Comparison of ENCODE assay signal across 11 cellular contexts in the genomic region with DNA sequence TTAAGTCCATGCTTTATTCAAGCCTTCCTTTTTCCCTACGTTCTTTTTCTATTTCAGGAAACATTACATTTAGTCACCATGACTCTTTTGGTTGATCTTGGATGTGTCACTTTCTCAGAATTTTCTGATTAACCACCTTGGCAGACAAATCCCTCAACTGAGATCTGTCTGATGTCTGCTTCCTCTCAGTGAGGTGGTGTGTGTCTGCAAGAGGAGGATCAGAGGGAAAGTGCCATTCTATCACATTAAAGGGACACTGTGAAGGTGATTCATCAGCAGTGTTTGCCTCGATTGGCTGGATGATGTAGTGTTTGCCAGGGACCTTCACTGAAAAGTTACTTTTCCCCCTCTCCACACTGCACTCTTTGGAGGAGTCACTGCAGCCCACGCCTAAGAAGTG. TPM values are rescaled to one million over a fixed set of nuclear protein-coding genes. Genes with fewer than 3 reads are reported as not detected.
DNase-seq lines count a peak whose midpoint lies in the region; FAIRE-seq and TF ChIP-seq lines count a peak whose summit lies in the region.
"Had no signal": no experiment of that assay in that cellular context is flagged by ENCODE, and none has a peak within 500 bp of the region (broad histone marks: within the 10 kb centered on the region; RNA-seq: fewer than 3 reads in every experiment).

No MANE protein-coding gene starts in this region.

- no peak for TF ChIP-seq CTCF in astrocyte (IDR thresholded peaks at IDR 0.05; ENCODE audit: insufficient read depth, low read depth, low read length)
- TF ChIP-seq CTCF in osteoblast (IDR thresholded peaks at IDR 0.05; ENCODE audit: extremely low read depth, low read depth, low read length) = no peak
- TF ChIP-seq CTCF in thyroid gland (IDR thresholded peaks at IDR 0.05) = no peak

- H3K36me3 ChIP-seq in astrocyte (ENCODE audit: insufficient read depth, low read length) (no peaks in the 10 kb centered on the region), osteoblast (ENCODE audit: insufficient read depth, low read length) (no peaks in the 10 kb centered on the region), thyroid gland (peaks cover 13 to 15% of the 10 kb centered on the region in 2 donors)

- no peaks in the 10 kb centered on the region for H3K36me3 Mint-ChIP-seq in astrocyte (ENCODE audit: low read depth, unreplicated experiment)

- H3K4me1 Mint-ChIP-seq in astrocyte (ENCODE audit: low read depth, unreplicated experiment) = peaks cover 30% of the 10 kb centered on the region

- FAIRE-seq in astrocyte (lab: Jason Lieb, UNC) = peak; percentile 92

- peak overlapping the region; percentile 32 for H3K27ac ChIP-seq in astrocyte (ENCODE audit: low read depth, low read length)
- no peak overlapping the region for H3K27ac ChIP-seq in osteoblast (ENCODE audit: low read depth, low read length)
- H3K27ac ChIP-seq in thyroid gland = no peak overlapping the region

- TF ChIP-seq POLR2A in thyroid gland (IDR thresholded peaks at IDR 0.05) = no peak

- H2AFZ ChIP-seq in astrocyte (ENCODE audit: low read depth, low read length) (no peak overlapping the region), osteoblast (ENCODE audit: low read length) (no peak overlapping the region)

- peak overlapping the region; percentile 56 for H3K4me2 ChIP-seq in astrocyte (ENCODE audit: low read length)
- peak overlapping the region; percentile 26 for H3K4me2 ChIP-seq in osteoblast (ENCODE audit: insufficient read depth, low read length)

- peak overlapping the region; percentile 79 for H3K27ac Mint-ChIP-seq in astrocyte (ENCODE audit: unreplicated experiment)

- H3K4me3 ChIP-seq in astrocyte (ENCODE audit: insufficient read depth, low read depth, low read length) (no peak overlapping the region), osteoblast (ENCODE audit: insufficient read depth, low read length) (no peak overlapping the region), thyroid gland (replicated peaks in 1 of 3) (no peak overlapping the region)

- H3K9me3 ChIP-seq in astrocyte (ENCODE audit: insufficient read depth, low read depth, low read length) (no peaks in the 10 kb centered on the region), osteoblast (ENCODE audit: low read depth, low read length) (no peaks in the 10 kb centered on the region), thyroid gland (no peaks in the 10 kb centered on the region)

- H3K4me3 Mint-ChIP-seq in astrocyte (ENCODE audit: unreplicated experiment) = peak overlapping the region; percentile 16

- H3K27me3 Mint-ChIP-seq in astrocyte (ENCODE audit: low read depth, unreplicated experiment) = peaks cover 13% of the 10 kb centered on the region

- H4K20me1 ChIP-seq in astrocyte (ENCODE audit: insufficient read depth, low read length) (no peaks in the 10 kb centered on the region), osteoblast (ENCODE audit: insufficient read depth, low read length) (peaks cover 2% of the 10 kb centered on the region)

- peak; percentile 25 for DNase-seq in DMS53 (lab: John Stamatoyannopoulos, UW)
- DNase-seq in DMS53 treated with DMSO at 0.1 percent for 48 hours (lab: John Stamatoyannopoulos, UW; ENCODE audit: unreplicated experiment) = no peak
- DNase-seq in HCEC 1CT = peak; percentile 35
- DNase-seq in astrocyte (ENCODE audit: low read depth) = peak; percentile 47
- no peak for DNase-seq in osteoblast (ENCODE audit: insufficient read length, low spot score, missing footprints)
- DNase-seq in GM19240 (ENCODE audit: insufficient read length, low spot score) = no peak
- DNase-seq in thyroid gland = no peak
- no peak for DNase-seq in ureter (ENCODE audit: low spot score)
- DNase-seq: 8988T; effector CD4-positive, alpha-beta T cell; RPMI8226 had no signal

- H3K9me3 Mint-ChIP-seq in astrocyte (ENCODE audit: unreplicated experiment) = no peaks in the 10 kb centered on the region

- H3K4me1 ChIP-seq in astrocyte (ENCODE audit: insufficient read depth, low read length) = peaks cover 40% of the 10 kb centered on the region
- peaks cover 20% of the 10 kb centered on the region for H3K4me1 ChIP-seq in osteoblast (ENCODE audit: insufficient read depth, low read length)
- peaks cover 7 to 31% of the 10 kb centered on the region in 2 donors for H3K4me1 ChIP-seq in thyroid gland

- H3K9ac ChIP-seq in astrocyte (ENCODE audit: low read length) = no peak overlapping the region

- H3K79me2 ChIP-seq in astrocyte (ENCODE audit: insufficient read depth, low read length) = no peaks in the 10 kb centered on the region
- H3K79me2 ChIP-seq in osteoblast (ENCODE audit: insufficient read depth, low read length) = no peaks in the 10 kb centered on the region

- intact Hi-C loops in thyroid gland (cut with DNase I) = no loop called here

- H3K27me3 ChIP-seq in astrocyte (ENCODE audit: insufficient read depth, low read length) = peaks cover 4% of the 10 kb centered on the region
- H3K27me3 ChIP-seq in osteoblast (ENCODE audit: insufficient read depth, low read length) = peaks cover 3% of the 10 kb centered on the region
- no peaks in the 10 kb centered on the region for H3K27me3 ChIP-seq in thyroid gland

- 58 to 62% methylated on average over 3 of the region's 3 CpGs for WGBS in thyroid gland, 2 donors

RNA-seq across cellular contexts. Expression of gene CCNP, which starts 3.0 kb away (rescaled TPM):
- total RNA-seq in astrocyte (0.43 and 0.62 TPM in 2 replicates), osteoblast (0.29 TPM in 1 of 2 replicates, not detected in the other), thyroid gland (1 to 10 TPM in 1 of 4 donors, under 1 TPM in 2, not detected in 1; 0.13 to 3.2 (median 0.68) TPM), ureter (not detected)

RNA-seq across cellular contexts. Expression of gene TTC9B, which starts 11.3 kb away (rescaled TPM):
- total RNA-seq in astrocyte (not detected in 2 replicates), osteoblast (not detected in 2 replicates), thyroid gland (not detected), ureter (not detected)

RNA-seq across cellular contexts. Expression of gene MAP3K10, which starts 38.3 kb away (rescaled TPM):
- total RNA-seq in astrocyte (17.2 and 19.0 TPM in 2 replicates), osteoblast (8.3 and 9.8 TPM in 2 replicates), thyroid gland (10 to 100 TPM in 3 of 4 donors, 1 to 10 TPM in 1; 9.1 to 19.6 (median 15.9) TPM), ureter (14.4 TPM)

RNA-seq across cellular contexts. Expression of gene AKT2, which starts 55.7 kb away (rescaled TPM):
- 125 and 127 TPM in 2 replicates for total RNA-seq in astrocyte
- total RNA-seq in osteoblast = 115 and 118 TPM in 2 replicates
- total RNA-seq in thyroid gland = 100 to 1,000 TPM; 166 to 285 (median 190) TPM
- 128 TPM for total RNA-seq in ureter

Comparison
In these comparisons a context has a peak if more than half of its experiments do, and no peak if none do; other contexts are left out.
1. DNase-seq: peak in DMS53 (single experiment), HCEC 1CT (single experiment) and astrocyte (single experiment); none in DMS53 treated with DMSO at 0.1 percent for 48 hours (single experiment), osteoblast (single experiment), GM19240 (single experiment), thyroid gland (0 of 2) and ureter (single experiment).